8 cellular contexts compared by ENCODE assay signal in genomic region chr14:73269729-73270651, GRCh38. TPM values are rescaled to one million over a fixed set of nuclear protein-coding genes. Genes with fewer than 3 reads are reported as not detected.
DNase-seq lines count a peak whose midpoint lies in the region; ATAC-seq, FAIRE-seq and TF ChIP-seq lines count a peak whose summit lies in the region.

No MANE protein-coding gene starts in this region.

- no peaks in the 10 kb centered on the region for H3K9me3 Mint-ChIP-seq in activated naive CD4-positive, alpha-beta T cell treated with anti-CD3 and anti-CD28 coated beads, Interleukin-2, amount 50 U/mL, for 24 hours
- H3K9me3 Mint-ChIP-seq in stimulated activated naive CD8-positive, alpha-beta T cell treated with anti-CD3 and anti-CD28 coated beads, Interleukin-15, amount 100 ng/mL, for 72 hours = no peaks in the 10 kb centered on the region

- H3K9ac ChIP-seq in GM12878 (ENCODE audit: control insufficient read depth, insufficient read depth, low read length) = peak overlapping the region; percentile 46; the same call in 1 of the 2 replicates

- H3K27ac ChIP-seq in GM12878 (ENCODE audit: control insufficient read depth, insufficient read depth) = peak overlapping the region; percentile 3; the same call in 1 of the 2 replicates

- BruUV-seq in GM12878 (replicated peaks; lab: Mats Ljungman, UMichigan) = no TSS peak

- WGBS in GM12878 (ENCODE audit: insufficient coverage, insufficient replicate concordance, low lambda C conversion rate, missing lambda C conversion rate) = 7% methylated on average over 48 of the region's 48 CpGs

- CTCF ChIA-PET in GM12878 (lab: Yijun Ruan, JAX) = interaction anchor here (0.9 to 3.0 kb wide), 5 partner anchors 20 to 206 kb away, joined by 3 to 9 read pairs (median 4); no protein-coding TSS in a partner anchor

- peak overlapping the region; percentile 46; the same call in 1 of the 2 replicates for H3K4me3 ChIP-seq in GM12878

- no peak for TF ChIP-seq RAD21 in GM12878 (IDR thresholded peaks at IDR 0.05; ENCODE audit: insufficient read depth, low read depth, low read length)

- POLR2A ChIA-PET in GM12878 (lab: Charles Lee) = interaction anchor here (0.6 to 1.2 kb wide), 8 partner anchors 13 to 246 kb away, joined by 3 to 7 read pairs (median 3); no protein-coding TSS in a partner anchor

- TF ChIP-seq CTCF in GM12878 (IDR thresholded peaks at IDR 0.05 in 2 of 3, conservative IDR thresholded peaks at IDR 0.05 in 1 of 3; ENCODE audit: control insufficient read depth in 2 of 3, extremely low read depth in 1 of 3, insufficient read depth in 1 of 3, low read depth in 3 of 3, low read length in 3 of 3) = no peak

- DNase-seq in activated naive CD4-positive, alpha-beta T cell treated with Interleukin-2 at 50 U/mL for 16 hours = no peak
- DNase-seq in GM12878 (ENCODE audit: low read depth, low spot score) = no peak
- peak; percentile 75 for DNase-seq in kidney tubule cell (ENCODE audit: low spot score)
- DNase-seq in stimulated activated naive CD8-positive, alpha-beta T cell treated with anti-CD3 and anti-CD28 coated beads, Interleukin-15, amount 100 ng/mL, for 72 hours = no peak
- no peak for DNase-seq in H54 (ENCODE audit: insufficient read length, low spot score)
- DNase-seq in NCI-H187 (lab: John Stamatoyannopoulos, UW) = no peak

- H3K36me3 Mint-ChIP-seq in activated naive CD4-positive, alpha-beta T cell treated with anti-CD3 and anti-CD28 coated beads, Interleukin-2, amount 50 U/mL, for 24 hours = peaks cover 2% of the 10 kb centered on the region

- ATAC-seq in HG03064 (IDR thresholded peaks at IDR 0.05; ENCODE audit: low read depth, unreplicated experiment) (peak; percentile 69), GM12878 (peak; percentile 97)
- ATAC-seq in stimulated activated naive CD8-positive, alpha-beta T cell treated with anti-CD3 and anti-CD28 coated beads, Interleukin-15, amount 100 ng/mL, for 72 hours = peak; percentile 66

- peak overlapping the region; percentile 52 for H2AFZ ChIP-seq in GM12878 (ENCODE audit: control insufficient read depth, low read depth, low read length)

- SMC1A ChIA-PET in GM12878 (lab: Charles Lee; ENCODE audit: uncharacterized antibody, unreplicated experiment) = interaction anchor here (1.0 to 6.9 kb wide), 9 partner anchors 11 to 212 kb away, joined by 3 to 42 read pairs (median 4); partner anchors contain the start of gene RBM25

- H3K4me2 ChIP-seq in GM12878 (ENCODE audit: control insufficient read depth, insufficient read depth) = peak overlapping the region; percentile 92

- RAD21 ChIA-PET in GM12878 (lab: Charles Lee; ENCODE audit: unreplicated experiment) = interaction anchor here (1.0 to 4.1 kb wide), 7 partner anchors 20 to 202 kb away, joined by 3 to 20 read pairs (median 4); no protein-coding TSS in a partner anchor

- peaks cover 5 to 8% of the 10 kb centered on the region in 2 experiments; a peak in 3 of 4 replicates for H3K36me3 ChIP-seq in GM12878 (ENCODE audit: control insufficient read depth in 2 of 2, insufficient read depth in 2 of 2, low read length in 1 of 2)

- 0 out of 4 replicates have a peak, but pooled peaks of 1 of the 2 experiments have one; percentile 21 for TF ChIP-seq EP300 in GM12878 (IDR thresholded peaks at IDR 0.05; ENCODE audit: borderline replicate concordance in 1 of 2, control insufficient read depth in 1 of 2, low read depth in 2 of 2, low read length in 2 of 2)

- H3K79me2 ChIP-seq in GM12878 (ENCODE audit: control insufficient read depth, insufficient read depth, low read length) = no peaks in the 10 kb centered on the region

- intact Hi-C loops in GM12878 (cut with micrococcal nuclease; ENCODE audit: unreplicated experiment) = no loop called here

- no peak overlapping the region for H3K27ac Mint-ChIP-seq in activated naive CD4-positive, alpha-beta T cell treated with anti-CD3 and anti-CD28 coated beads, Interleukin-2, amount 50 U/mL, for 24 hours
- peak overlapping the region in 1 of 2 donors; percentile 86 for H3K27ac Mint-ChIP-seq in stimulated activated naive CD8-positive, alpha-beta T cell treated with anti-CD3 and anti-CD28 coated beads, Interleukin-15, amount 100 ng/mL, for 72 hours

- peak overlapping the region; percentile 72 for H3K4me3 Mint-ChIP-seq in activated naive CD4-positive, alpha-beta T cell treated with anti-CD3 and anti-CD28 coated beads, Interleukin-2, amount 50 U/mL, for 24 hours
- H3K4me3 Mint-ChIP-seq in stimulated activated naive CD8-positive, alpha-beta T cell treated with anti-CD3 and anti-CD28 coated beads, Interleukin-15, amount 100 ng/mL, for 72 hours = peak overlapping the region; percentile 51 to 76

- peaks cover 14% of the 10 kb centered on the region for H3K4me1 ChIP-seq in GM12878 (ENCODE audit: control insufficient read depth, insufficient read depth, low read length)

- in situ Hi-C loops in GM12878 (cut with MboI) = no loop called here

- no peaks in the 10 kb centered on the region for H3K9me3 ChIP-seq in GM12878 (replicated peaks; ENCODE audit: control insufficient read depth, insufficient read depth, low read length)

- no peaks in the 10 kb centered on the region for H4K20me1 ChIP-seq in GM12878 (ENCODE audit: control insufficient read depth, insufficient read depth)

- no peak for FAIRE-seq in GM12878 (lab: Jason Lieb, UNC)
- no peak for FAIRE-seq in H54 (lab: Jason Lieb, UNC)

- H3K27me3 Mint-ChIP-seq in activated naive CD4-positive, alpha-beta T cell treated with anti-CD3 and anti-CD28 coated beads, Interleukin-2, amount 50 U/mL, for 24 hours = peaks cover 9% of the 10 kb centered on the region
- peaks cover 59% of the 10 kb centered on the region for H3K27me3 Mint-ChIP-seq in stimulated activated naive CD8-positive, alpha-beta T cell treated with anti-CD3 and anti-CD28 coated beads, Interleukin-15, amount 100 ng/mL, for 72 hours

- H3K27me3 ChIP-seq in GM12878 (replicated peaks in 1 of 2; ENCODE audit: control insufficient read depth in 2 of 2, insufficient read depth in 2 of 2, low read length in 1 of 2) = no peaks in the 10 kb centered on the region

- peaks cover 15% of the 10 kb centered on the region for H3K4me1 Mint-ChIP-seq in activated naive CD4-positive, alpha-beta T cell treated with anti-CD3 and anti-CD28 coated beads, Interleukin-2, amount 50 U/mL, for 24 hours
- H3K4me1 Mint-ChIP-seq in stimulated activated naive CD8-positive, alpha-beta T cell treated with anti-CD3 and anti-CD28 coated beads, Interleukin-15, amount 100 ng/mL, for 72 hours = peaks cover 17% of the 10 kb centered on the region

- TF ChIP-seq POLR2A in GM12878 (IDR thresholded peaks at IDR 0.05; ENCODE audit: low read depth, low read length) (no peak; the same call in 1 of the 2 replicates), H54 (IDR thresholded peaks at IDR 0.05; ENCODE audit: low read depth, low read length) (no peak)

TF ChIP-seq in GM12878, 131 proteins besides CTCF, POLR2A, EP300 and RAD21 (continues in another document):
- TF ChIP-seq LARP7 (IDR thresholded peaks at IDR 0.05) (no peak), TARDBP (IDR thresholded peaks at IDR 0.05; ENCODE audit: borderline replicate concordance) (no peak), IKZF2 (IDR thresholded peaks at IDR 0.05) (no peak; a peak in 1 of 4 replicates), ETV6 (conservative IDR thresholded peaks at IDR 0.05 in 1 of 2, IDR thresholded peaks at IDR 0.05 in 1 of 2; ENCODE audit: borderline replicate concordance in 1 of 2, low read depth in 1 of 2) (no peak), NFIC (IDR thresholded peaks at IDR 0.05; ENCODE audit: low read depth, low read length) (no peak), PAX8 (IDR thresholded peaks at IDR 0.05) (no peak)
- TF ChIP-seq, protein P1, sequence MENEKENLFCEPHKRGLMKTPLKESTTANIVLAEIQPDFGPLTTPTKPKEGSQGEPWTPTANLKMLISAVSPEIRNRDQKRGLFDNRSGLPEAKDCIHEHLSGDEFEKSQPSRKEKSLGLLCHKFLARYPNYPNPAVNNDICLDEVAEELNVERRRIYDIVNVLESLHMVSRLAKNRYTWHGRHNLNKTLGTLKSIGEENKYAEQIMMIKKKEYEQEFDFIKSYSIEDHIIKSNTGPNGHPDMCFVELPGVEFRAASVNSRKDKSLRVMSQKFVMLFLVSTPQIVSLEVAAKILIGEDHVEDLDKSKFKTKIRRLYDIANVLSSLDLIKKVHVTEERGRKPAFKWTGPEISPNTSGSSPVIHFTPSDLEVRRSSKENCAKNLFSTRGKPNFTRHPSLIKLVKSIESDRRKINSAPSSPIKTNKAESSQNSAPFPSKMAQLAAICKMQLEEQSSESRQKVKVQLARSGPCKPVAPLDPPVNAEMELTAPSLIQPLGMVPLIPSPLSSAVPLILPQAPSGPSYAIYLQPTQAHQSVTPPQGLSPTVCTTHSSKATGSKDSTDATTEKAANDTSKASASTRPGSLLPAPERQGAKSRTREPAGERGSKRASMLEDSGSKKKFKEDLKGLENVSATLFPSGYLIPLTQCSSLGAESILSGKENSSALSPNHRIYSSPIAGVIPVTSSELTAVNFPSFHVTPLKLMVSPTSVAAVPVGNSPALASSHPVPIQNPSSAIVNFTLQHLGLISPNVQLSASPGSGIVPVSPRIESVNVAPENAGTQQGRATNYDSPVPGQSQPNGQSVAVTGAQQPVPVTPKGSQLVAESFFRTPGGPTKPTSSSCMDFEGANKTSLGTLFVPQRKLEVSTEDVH (IDR thresholded peaks at IDR 0.05; ENCODE audit: low read depth, partially characterized antibody) = no peak

RNA-seq across cellular contexts. Expression of gene PAPLN, which starts 32.7 kb away (rescaled TPM):
- total RNA-seq in GM12878 (2013; cell fraction: nucleolus; rRNA removed) = 83.0 and 91.1 TPM in 2 replicates
- total RNA-seq in GM12878 (2014; rRNA removed) (9.9 and 10.7 TPM in 2 replicates), GM12878 (2014; rRNA removed; fragmentation: Illumina TruSeq; extraction: Trizol) (6.4 and 7.1 TPM in 2 replicates), GM12878 (2021) (11.4 and 15.6 TPM in 2 replicates)
- 6.3 TPM for polyA plus RNA-seq in GM12878 (2011; ENCODE audit: low read depth)
- polyA plus RNA-seq in GM12878 (2011; rRNA removed) (18.9 and 23.5 TPM in 2 replicates), GM12878 (2014; fragmentation: Illumina TruSeq; extraction: Trizol) (7.7 and 11.8 TPM in 2 replicates), GM12878 (2014; fragmentation: Nextera tagmentation; extraction: Ambion mirVana) (1 to 10 TPM; 1.8 to 2.6 TPM), GM12878 (2014; rRNA removed) (15.7 and 19.8 TPM in 2 replicates), GM12878 (2016; fragmentation: Nextera tagmentation; extraction: Ambion mirVana) (1 to 10 TPM; 3.8 to 7.0 TPM)
- polyA plus RNA-seq in GM12878 (2011; cell fraction: cytosol; rRNA removed) = 13.4 and 15.6 TPM in 2 replicates
- polyA plus RNA-seq in GM12878 (2011; cell fraction: nucleus; rRNA removed) = 121 and 135 TPM in 2 replicates
- polyA plus RNA-seq in GM12878 (2012) = 5.7 and 13.3 TPM in 2 replicates
- polyA minus RNA-seq in GM12878 (2011; rRNA and poly(A)+ RNA removed) = 9.6 and 21.2 TPM in 2 replicates
- 4.7 and 7.6 TPM in 2 replicates for polyA minus RNA-seq in GM12878 (2011; cell fraction: cytosol; rRNA and poly(A)+ RNA removed)
- polyA minus RNA-seq in GM12878 (2011; cell fraction: nucleus; rRNA and poly(A)+ RNA removed) = 34.9 and 47.5 TPM in 2 replicates
